1 cellular context compared by ENCODE assay signal in the genomic region with DNA sequence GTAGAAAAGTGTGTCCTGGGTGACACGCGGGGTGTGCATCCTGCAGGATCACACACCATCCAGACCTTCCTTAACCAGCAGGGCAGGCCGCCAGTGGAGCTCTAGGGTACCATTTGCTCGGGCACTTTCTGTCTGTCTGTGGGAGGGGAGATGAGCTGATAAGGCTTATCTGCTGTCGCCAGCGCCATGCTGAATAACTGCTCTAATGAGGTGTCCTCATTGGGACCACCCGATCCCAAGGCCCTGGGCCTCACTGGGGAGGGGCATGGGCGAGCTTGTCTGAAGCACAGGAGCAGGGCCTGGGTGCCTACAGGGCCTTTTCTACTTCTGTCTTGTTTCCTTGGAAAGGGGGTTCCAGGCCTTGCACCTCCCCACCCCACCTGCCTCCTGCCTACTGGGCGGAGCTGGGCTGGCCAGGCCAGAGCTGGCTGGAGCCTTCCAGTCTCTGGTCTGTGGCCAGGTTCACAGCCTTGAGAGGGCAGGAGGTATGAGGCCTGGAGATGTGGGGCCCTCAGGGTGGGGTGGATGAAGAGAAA.
TF ChIP-seq lines count a peak whose summit lies in the region.

No MANE protein-coding gene starts in this region.

TF ChIP-seq in K562, 482 proteins besides CTCF, POLR2A, EP300 and RAD21 (continues in another document):
- TF ChIP-seq MTA1 (IDR thresholded peaks at IDR 0.05; ENCODE audit: borderline replicate concordance) (no peak), POLR2AphosphoS2 (IDR thresholded peaks at IDR 0.05; ENCODE audit: low read length) (0 out of 2 replicates have a peak, but pooled peaks have one; percentile 0), RCOR1 (IDR thresholded peaks at IDR 0.05; ENCODE audit: borderline replicate concordance in 1 of 2, low read depth in 2 of 2, low read length in 2 of 2) (peak in 1 of 2 experiments; percentile 29; a peak in 1 of 4 replicates), CCNT2 (IDR thresholded peaks at IDR 0.05; ENCODE audit: borderline replicate concordance, extremely low read depth, insufficient read length, low read depth, low read length) (peak; percentile 22), TARDBP (IDR thresholded peaks at IDR 0.05) (peak; percentile 20; the same call in 1 of the 2 replicates), POLR2G (IDR thresholded peaks at IDR 0.05; ENCODE audit: low read depth, low read length) (peak; percentile 19; the same call in 1 of the 2 replicates), SMARCA5 (IDR thresholded peaks at IDR 0.05) (no peak), CREM (IDR thresholded peaks at IDR 0.05; ENCODE audit: low read depth) (peak; percentile 43), EP400 (IDR thresholded peaks at IDR 0.05) (no peak), SMARCE1 (IDR thresholded peaks at IDR 0.05) (peak; percentile 57; the same call in 1 of the 2 replicates), GATA2 (CRISPR knock-in tag; IDR thresholded peaks at IDR 0.05) (peak; percentile 66; the same call in 1 of the 2 replicates), MEIS2 (IDR thresholded peaks at IDR 0.05; ENCODE audit: partially characterized antibody) (no peak), ZKSCAN1 (IDR thresholded peaks at IDR 0.05; ENCODE audit: low read depth, low read length) (no peak), TEAD4 (IDR thresholded peaks at IDR 0.05; ENCODE audit: low read length) (peak; percentile 59; the same call in 1 of the 2 replicates), TEAD4 (CRISPR knock-in tag; IDR thresholded peaks at IDR 0.05; ENCODE audit: borderline replicate concordance) (no peak), NFIC (IDR thresholded peaks at IDR 0.05) (0 out of 2 replicates have a peak, but pooled peaks have one; percentile 13), ZNF41 (CRISPR knock-in tag; conservative IDR thresholded peaks at IDR 0.05) (no peak), CTBP1 (IDR thresholded peaks at IDR 0.05; ENCODE audit: borderline replicate concordance) (peak; percentile 38; the same call in 1 of the 2 replicates), PYGO2 (tag; IDR thresholded peaks at IDR 0.05) (no peak), ARID1B (IDR thresholded peaks at IDR 0.05) (peak; percentile 82), KAT8 (IDR thresholded peaks at IDR 0.05; ENCODE audit: low read depth) (no peak), ATF1 (CRISPR knock-in tag; IDR thresholded peaks at IDR 0.05) (no peak), ATF1 (tag; IDR thresholded peaks at IDR 0.05) (peak; percentile 16; the same call in 1 of the 2 replicates), SMARCA4 (IDR thresholded peaks at IDR 0.05) (0 out of 2 replicates have a peak, but pooled peaks have one; percentile 30), MAZ (CRISPR knock-in tag; conservative IDR thresholded peaks at IDR 0.05 in 1 of 2, IDR thresholded peaks at IDR 0.05 in 1 of 2) (0 out of 4 replicates have a peak, but pooled peaks of 1 of the 2 experiments have one; percentile 17), DACH1 (IDR thresholded peaks at IDR 0.05; ENCODE audit: partially characterized antibody) (peak; percentile 40)
- TF ChIP-seq, protein P1, sequence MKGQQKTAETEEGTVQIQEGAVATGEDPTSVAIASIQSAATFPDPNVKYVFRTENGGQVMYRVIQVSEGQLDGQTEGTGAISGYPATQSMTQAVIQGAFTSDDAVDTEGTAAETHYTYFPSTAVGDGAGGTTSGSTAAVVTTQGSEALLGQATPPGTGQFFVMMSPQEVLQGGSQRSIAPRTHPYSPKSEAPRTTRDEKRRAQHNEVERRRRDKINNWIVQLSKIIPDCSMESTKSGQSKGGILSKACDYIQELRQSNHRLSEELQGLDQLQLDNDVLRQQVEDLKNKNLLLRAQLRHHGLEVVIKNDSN (CRISPR knock-in tag; IDR thresholded peaks at IDR 0.05): no peak
- TF ChIP-seq, protein P2, sequence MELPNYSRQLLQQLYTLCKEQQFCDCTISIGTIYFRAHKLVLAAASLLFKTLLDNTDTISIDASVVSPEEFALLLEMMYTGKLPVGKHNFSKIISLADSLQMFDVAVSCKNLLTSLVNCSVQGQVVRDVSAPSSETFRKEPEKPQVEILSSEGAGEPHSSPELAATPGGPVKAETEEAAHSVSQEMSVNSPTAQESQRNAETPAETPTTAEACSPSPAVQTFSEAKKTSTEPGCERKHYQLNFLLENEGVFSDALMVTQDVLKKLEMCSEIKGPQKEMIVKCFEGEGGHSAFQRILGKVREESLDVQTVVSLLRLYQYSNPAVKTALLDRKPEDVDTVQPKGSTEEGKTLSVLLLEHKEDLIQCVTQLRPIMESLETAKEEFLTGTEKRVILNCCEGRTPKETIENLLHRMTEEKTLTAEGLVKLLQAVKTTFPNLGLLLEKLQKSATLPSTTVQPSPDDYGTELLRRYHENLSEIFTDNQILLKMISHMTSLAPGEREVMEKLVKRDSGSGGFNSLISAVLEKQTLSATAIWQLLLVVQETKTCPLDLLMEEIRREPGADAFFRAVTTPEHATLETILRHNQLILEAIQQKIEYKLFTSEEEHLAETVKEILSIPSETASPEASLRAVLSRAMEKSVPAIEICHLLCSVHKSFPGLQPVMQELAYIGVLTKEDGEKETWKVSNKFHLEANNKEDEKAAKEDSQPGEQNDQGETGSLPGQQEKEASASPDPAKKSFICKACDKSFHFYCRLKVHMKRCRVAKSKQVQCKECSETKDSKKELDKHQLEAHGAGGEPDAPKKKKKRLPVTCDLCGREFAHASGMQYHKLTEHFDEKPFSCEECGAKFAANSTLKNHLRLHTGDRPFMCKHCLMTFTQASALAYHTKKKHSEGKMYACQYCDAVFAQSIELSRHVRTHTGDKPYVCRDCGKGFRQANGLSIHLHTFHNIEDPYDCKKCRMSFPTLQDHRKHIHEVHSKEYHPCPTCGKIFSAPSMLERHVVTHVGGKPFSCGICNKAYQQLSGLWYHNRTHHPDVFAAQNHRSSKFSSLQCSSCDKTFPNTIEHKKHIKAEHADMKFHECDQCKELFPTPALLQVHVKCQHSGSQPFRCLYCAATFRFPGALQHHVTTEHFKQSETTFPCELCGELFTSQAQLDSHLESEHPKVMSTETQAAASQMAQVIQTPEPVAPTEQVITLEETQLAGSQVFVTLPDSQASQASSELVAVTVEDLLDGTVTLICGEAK (IDR thresholded peaks at IDR 0.05): no peak
- TF ChIP-seq, protein P2 (CRISPR knock-in tag; IDR thresholded peaks at IDR 0.05): no peak
- TF ChIP-seq, protein P3, sequence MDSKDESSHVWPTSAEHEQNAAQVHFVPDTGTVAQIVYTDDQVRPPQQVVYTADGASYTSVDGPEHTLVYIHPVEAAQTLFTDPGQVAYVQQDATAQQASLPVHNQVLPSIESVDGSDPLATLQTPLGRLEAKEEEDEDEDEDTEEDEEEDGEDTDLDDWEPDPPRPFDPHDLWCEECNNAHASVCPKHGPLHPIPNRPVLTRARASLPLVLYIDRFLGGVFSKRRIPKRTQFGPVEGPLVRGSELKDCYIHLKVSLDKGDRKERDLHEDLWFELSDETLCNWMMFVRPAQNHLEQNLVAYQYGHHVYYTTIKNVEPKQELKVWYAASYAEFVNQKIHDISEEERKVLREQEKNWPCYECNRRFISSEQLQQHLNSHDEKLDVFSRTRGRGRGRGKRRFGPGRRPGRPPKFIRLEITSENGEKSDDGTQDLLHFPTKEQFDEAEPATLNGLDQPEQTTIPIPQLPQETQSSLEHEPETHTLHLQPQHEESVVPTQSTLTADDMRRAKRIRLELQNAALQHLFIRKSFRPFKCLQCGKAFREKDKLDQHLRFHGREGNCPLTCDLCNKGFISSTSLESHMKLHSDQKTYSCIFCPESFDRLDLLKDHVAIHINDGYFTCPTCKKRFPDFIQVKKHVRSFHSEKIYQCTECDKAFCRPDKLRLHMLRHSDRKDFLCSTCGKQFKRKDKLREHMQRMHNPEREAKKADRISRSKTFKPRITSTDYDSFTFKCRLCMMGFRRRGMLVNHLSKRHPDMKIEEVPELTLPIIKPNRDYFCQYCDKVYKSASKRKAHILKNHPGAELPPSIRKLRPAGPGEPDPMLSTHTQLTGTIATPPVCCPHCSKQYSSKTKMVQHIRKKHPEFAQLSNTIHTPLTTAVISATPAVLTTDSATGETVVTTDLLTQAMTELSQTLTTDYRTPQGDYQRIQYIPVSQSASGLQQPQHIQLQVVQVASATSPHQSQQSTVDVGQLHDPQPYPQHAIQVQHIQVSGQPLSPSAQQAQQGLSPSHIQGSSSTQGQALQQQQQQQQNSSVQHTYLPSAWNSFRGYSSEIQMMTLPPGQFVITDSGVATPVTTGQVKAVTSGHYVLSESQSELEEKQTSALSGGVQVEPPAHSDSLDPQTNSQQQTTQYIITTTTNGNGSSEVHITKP (IDR thresholded peaks at IDR 0.05; ENCODE audit: partially characterized antibody): no peak
- TF ChIP-seq, protein P4, sequence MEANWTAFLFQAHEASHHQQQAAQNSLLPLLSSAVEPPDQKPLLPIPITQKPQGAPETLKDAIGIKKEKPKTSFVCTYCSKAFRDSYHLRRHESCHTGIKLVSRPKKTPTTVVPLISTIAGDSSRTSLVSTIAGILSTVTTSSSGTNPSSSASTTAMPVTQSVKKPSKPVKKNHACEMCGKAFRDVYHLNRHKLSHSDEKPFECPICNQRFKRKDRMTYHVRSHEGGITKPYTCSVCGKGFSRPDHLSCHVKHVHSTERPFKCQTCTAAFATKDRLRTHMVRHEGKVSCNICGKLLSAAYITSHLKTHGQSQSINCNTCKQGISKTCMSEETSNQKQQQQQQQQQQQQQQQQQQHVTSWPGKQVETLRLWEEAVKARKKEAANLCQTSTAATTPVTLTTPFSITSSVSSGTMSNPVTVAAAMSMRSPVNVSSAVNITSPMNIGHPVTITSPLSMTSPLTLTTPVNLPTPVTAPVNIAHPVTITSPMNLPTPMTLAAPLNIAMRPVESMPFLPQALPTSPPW (CRISPR knock-in tag; IDR thresholded peaks at IDR 0.05): peak; percentile 33; the same call in 1 of the 2 replicates
- TF ChIP-seq, protein P5, sequence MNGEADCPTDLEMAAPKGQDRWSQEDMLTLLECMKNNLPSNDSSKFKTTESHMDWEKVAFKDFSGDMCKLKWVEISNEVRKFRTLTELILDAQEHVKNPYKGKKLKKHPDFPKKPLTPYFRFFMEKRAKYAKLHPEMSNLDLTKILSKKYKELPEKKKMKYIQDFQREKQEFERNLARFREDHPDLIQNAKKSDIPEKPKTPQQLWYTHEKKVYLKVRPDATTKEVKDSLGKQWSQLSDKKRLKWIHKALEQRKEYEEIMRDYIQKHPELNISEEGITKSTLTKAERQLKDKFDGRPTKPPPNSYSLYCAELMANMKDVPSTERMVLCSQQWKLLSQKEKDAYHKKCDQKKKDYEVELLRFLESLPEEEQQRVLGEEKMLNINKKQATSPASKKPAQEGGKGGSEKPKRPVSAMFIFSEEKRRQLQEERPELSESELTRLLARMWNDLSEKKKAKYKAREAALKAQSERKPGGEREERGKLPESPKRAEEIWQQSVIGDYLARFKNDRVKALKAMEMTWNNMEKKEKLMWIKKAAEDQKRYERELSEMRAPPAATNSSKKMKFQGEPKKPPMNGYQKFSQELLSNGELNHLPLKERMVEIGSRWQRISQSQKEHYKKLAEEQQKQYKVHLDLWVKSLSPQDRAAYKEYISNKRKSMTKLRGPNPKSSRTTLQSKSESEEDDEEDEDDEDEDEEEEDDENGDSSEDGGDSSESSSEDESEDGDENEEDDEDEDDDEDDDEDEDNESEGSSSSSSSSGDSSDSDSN (IDR thresholded peaks at IDR 0.05; ENCODE audit: borderline replicate concordance in 1 of 2, low read depth in 2 of 2, low read length in 2 of 2): no peak
- TF ChIP-seq, protein P6, sequence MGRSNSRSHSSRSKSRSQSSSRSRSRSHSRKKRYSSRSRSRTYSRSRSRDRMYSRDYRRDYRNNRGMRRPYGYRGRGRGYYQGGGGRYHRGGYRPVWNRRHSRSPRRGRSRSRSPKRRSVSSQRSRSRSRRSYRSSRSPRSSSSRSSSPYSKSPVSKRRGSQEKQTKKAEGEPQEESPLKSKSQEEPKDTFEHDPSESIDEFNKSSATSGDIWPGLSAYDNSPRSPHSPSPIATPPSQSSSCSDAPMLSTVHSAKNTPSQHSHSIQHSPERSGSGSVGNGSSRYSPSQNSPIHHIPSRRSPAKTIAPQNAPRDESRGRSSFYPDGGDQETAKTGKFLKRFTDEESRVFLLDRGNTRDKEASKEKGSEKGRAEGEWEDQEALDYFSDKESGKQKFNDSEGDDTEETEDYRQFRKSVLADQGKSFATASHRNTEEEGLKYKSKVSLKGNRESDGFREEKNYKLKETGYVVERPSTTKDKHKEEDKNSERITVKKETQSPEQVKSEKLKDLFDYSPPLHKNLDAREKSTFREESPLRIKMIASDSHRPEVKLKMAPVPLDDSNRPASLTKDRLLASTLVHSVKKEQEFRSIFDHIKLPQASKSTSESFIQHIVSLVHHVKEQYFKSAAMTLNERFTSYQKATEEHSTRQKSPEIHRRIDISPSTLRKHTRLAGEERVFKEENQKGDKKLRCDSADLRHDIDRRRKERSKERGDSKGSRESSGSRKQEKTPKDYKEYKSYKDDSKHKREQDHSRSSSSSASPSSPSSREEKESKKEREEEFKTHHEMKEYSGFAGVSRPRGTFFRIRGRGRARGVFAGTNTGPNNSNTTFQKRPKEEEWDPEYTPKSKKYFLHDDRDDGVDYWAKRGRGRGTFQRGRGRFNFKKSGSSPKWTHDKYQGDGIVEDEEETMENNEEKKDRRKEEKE (IDR thresholded peaks at IDR 0.05; ENCODE audit: borderline replicate concordance in 1 of 2, control insufficient read depth in 1 of 2, low read depth in 2 of 2, low read length in 1 of 2): no peak
- TF ChIP-seq, protein P7, sequence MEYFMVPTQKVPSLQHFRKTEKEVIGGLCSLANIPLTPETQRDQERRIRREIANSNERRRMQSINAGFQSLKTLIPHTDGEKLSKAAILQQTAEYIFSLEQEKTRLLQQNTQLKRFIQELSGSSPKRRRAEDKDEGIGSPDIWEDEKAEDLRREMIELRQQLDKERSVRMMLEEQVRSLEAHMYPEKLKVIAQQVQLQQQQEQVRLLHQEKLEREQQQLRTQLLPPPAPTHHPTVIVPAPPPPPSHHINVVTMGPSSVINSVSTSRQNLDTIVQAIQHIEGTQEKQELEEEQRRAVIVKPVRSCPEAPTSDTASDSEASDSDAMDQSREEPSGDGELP (CRISPR knock-in tag; IDR thresholded peaks at IDR 0.05; ENCODE audit: borderline replicate concordance): no peak
